In genomic region chr12:117178301-117178700, GRCh38 we compare ENCODE assay signal across 19 cellular contexts.
"Had no signal": no experiment of that assay in that cellular context is flagged by ENCODE, and none has a peak within 500 bp of the region (broad histone marks: within the 10 kb centered on the region; RNA-seq: fewer than 3 reads in every experiment).

No MANE protein-coding gene starts in this region.

- H3K4me1 Mint-ChIP-seq: neural crest cell had no signal

- H3K9me3 Mint-ChIP-seq: central memory CD8-positive, alpha-beta T cell had no signal

- H3K4me3 Mint-ChIP-seq: central memory CD8-positive, alpha-beta T cell; neural crest cell; T-cell had no signal

- H3K27me3 Mint-ChIP-seq: central memory CD8-positive, alpha-beta T cell; T-cell had no signal

- H3K9me3 ChIP-seq: colonic mucosa, esophagus squamous epithelium, sigmoid colon, upper lobe of right lung had no signal

- H3K27me3 ChIP-seq: breast epithelium, colonic mucosa, dorsolateral prefrontal cortex, esophagus squamous epithelium, heart left ventricle, sigmoid colon, upper lobe of right lung had no signal

- ATAC-seq: left cardiac atrium; stimulated activated naive CD8-positive, alpha-beta T cell treated with anti-CD3 and anti-CD28 coated beads, Interleukin-15, Interleukin-2, amounts not matched to agents 100 U/mL and 50 U/mL, for 24 hours; T-cell; upper lobe of right lung had no signal

- H3K4me3 ChIP-seq: breast epithelium, colonic mucosa, dorsolateral prefrontal cortex, esophagus squamous epithelium, heart left ventricle, sigmoid colon, upper lobe of right lung had no signal

- DNase-seq: activated naive CD4-positive, alpha-beta T cell treated with anti-CD3 and anti-CD28 coated beads, Interleukin-2, amount 50 U/mL, for 16 hours; activated T-cell treated with anti-CD3 and anti-CD28 coated beads, Interleukin-2, amount 50 U/mL, for 1 hour; amniotic stem cell; colonic mucosa; dorsolateral prefrontal cortex; esophagus squamous epithelium; heart left ventricle; islet precursor cell; left cardiac atrium; mesenchymal stem cell; retina; sigmoid colon; stimulated activated CD4-positive, alpha-beta T cell treated with anti-CD3 and anti-CD28 coated beads, Interleukin-4, amount 100 ng/mL, for 1 hour; stimulated activated naive CD8-positive, alpha-beta T cell treated with anti-CD3 and anti-CD28 coated beads, Interleukin-15, Interleukin-2, amounts not matched to agents 100 U/mL and 50 U/mL, for 24 hours; T-cell; upper lobe of right lung had no signal

- H3K4me1 ChIP-seq: breast epithelium, colonic mucosa, esophagus squamous epithelium, sigmoid colon, upper lobe of right lung had no signal

- H3K27ac ChIP-seq: breast epithelium, colonic mucosa, dorsolateral prefrontal cortex, esophagus squamous epithelium, heart left ventricle, sigmoid colon, upper lobe of right lung had no signal

- H3K27ac Mint-ChIP-seq: T-cell had no signal
